2 cellular contexts compared by ENCODE assay signal in genomic region chr2:42368817-42369550, GRCh38.
TF ChIP-seq lines count a peak whose summit lies in the region.

No MANE protein-coding gene starts in this region.

TF ChIP-seq in GM23338, 12 proteins besides CTCF, POLR2A, EP300 and RAD21:
- no peak for TF ChIP-seq POLR2AphosphoS5 (IDR thresholded peaks at IDR 0.05; ENCODE audit: low read depth)

TF ChIP-seq in endothelial cell of umbilical vein, 7 proteins besides CTCF, POLR2A, EP300 and RAD21:
- no peak for TF ChIP-seq MAX (IDR thresholded peaks at IDR 0.05; ENCODE audit: insufficient read depth, insufficient read length)
- no peak for TF ChIP-seq FOS (IDR thresholded peaks at IDR 0.05; ENCODE audit: borderline replicate concordance, insufficient read depth, low read length)
- TF ChIP-seq JUN (IDR thresholded peaks at IDR 0.05; ENCODE audit: borderline replicate concordance, insufficient read depth, insufficient read length, low read depth) = no peak
- TF ChIP-seq GATA2 (IDR thresholded peaks at IDR 0.05; ENCODE audit: insufficient read depth, insufficient read length, low read depth, low read length) = no peak
- TF ChIP-seq MYC (IDR thresholded peaks at IDR 0.05; ENCODE audit: low read depth, low read length) = no peak
- no peak for TF ChIP-seq EZH2 (IDR thresholded peaks at IDR 0.05; ENCODE audit: borderline replicate concordance, low read depth, low read length, severe bottlenecking)
- no peak for TF ChIP-seq POLR2AphosphoS5 (IDR thresholded peaks at IDR 0.05; ENCODE audit: insufficient read depth, low read depth, low read length)
